13 cellular contexts compared by ENCODE assay signal in genomic region chr12:126617312-126617711, GRCh38.
DNase-seq lines count a peak whose midpoint lies in the region; ATAC-seq and TF ChIP-seq lines count a peak whose summit lies in the region.
"Had no signal": no experiment of that assay in that cellular context is flagged by ENCODE, and none has a peak within 500 bp of the region (broad histone marks: within the 10 kb centered on the region; RNA-seq: fewer than 3 reads in every experiment).

No MANE protein-coding gene starts in this region.

- intact Hi-C loops in MCF 10A (cut with micrococcal nuclease): loop anchor here (1.0 to 5.0 kb wide), 3 partner anchors 270 to 1085 kb away; no protein-coding TSS in a partner anchor
- intact Hi-C loops in mammary epithelial cell (cut with micrococcal nuclease): no loop called here

- H3K27ac ChIP-seq in mammary epithelial cell (ENCODE audit: insufficient read depth, low read depth, low read length) (no peak overlapping the region), thoracic aorta (no peak overlapping the region)
- H3K27ac ChIP-seq: sigmoid colon had no signal

- H3K9me3 Mint-ChIP-seq in MCF 10A (ENCODE audit: unreplicated experiment): peaks cover 10% of the 10 kb centered on the region
- peaks cover 35% of the 10 kb centered on the region for H3K9me3 Mint-ChIP-seq in chondrocyte (ENCODE audit: low read depth)

- H3K27ac Mint-ChIP-seq in MCF 10A (ENCODE audit: low read depth, unreplicated experiment): no peak overlapping the region
- no peak overlapping the region for H3K27ac Mint-ChIP-seq in chondrocyte (ENCODE audit: unreplicated experiment)
- H3K27ac Mint-ChIP-seq: activated T-helper 1 cell treated with anti-CD3 and anti-CD28 coated beads, Interleukin-12 subunit alpha, Interleukin-12 subunit beta, Interleukin-2, Interleukin-4 antibody, amounts not matched to agents 30 ng/mL and 10 ng/mL and 1 ng/mL, durations not matched to agents 14 hours and 24 hours and 36 hours; T-helper 1 cell treated with Interleukin-12 subunit alpha and Interleukin-12 subunit beta and Interleukin-4 antibody, amounts not matched to agents 30 μg/mL and 1 μg/mL, for 36 hours had no signal

- no peaks in the 10 kb centered on the region for H3K4me1 ChIP-seq in mammary epithelial cell (ENCODE audit: insufficient read depth, low read length)
- no peaks in the 10 kb centered on the region for H3K4me1 ChIP-seq in thoracic aorta (ENCODE audit: control insufficient read depth in 1 of 2, low read depth in 2 of 2)
- H3K4me1 ChIP-seq: sigmoid colon had no signal

- H3K27me3 Mint-ChIP-seq in MCF 10A (ENCODE audit: insufficient read depth, unreplicated experiment) (no peaks in the 10 kb centered on the region), chondrocyte (ENCODE audit: low read depth) (no peaks in the 10 kb centered on the region)

- in situ Hi-C loops in mammary epithelial cell (cut with MboI; ENCODE audit: low sequenced_read_pairs in 2 of 2): no loop called here

- H3K9me3 ChIP-seq in mammary epithelial cell (replicated peaks; ENCODE audit: insufficient read depth, low read length) (peaks cover 12% of the 10 kb centered on the region), thoracic aorta (peaks cover 12% of the 10 kb centered on the region)

- no peak overlapping the region for H3K9ac ChIP-seq in mammary epithelial cell (ENCODE audit: insufficient read depth, low read length)

- WGBS in mammary epithelial cell (ENCODE audit: low coverage, missing lambda C conversion rate): 100% methylated on average over 4 of the region's 5 CpGs

- no peaks in the 10 kb centered on the region for H4K20me1 ChIP-seq in mammary epithelial cell (ENCODE audit: insufficient read depth, low read length)

- no peak overlapping the region for H3K4me3 ChIP-seq in mammary epithelial cell (replicated peaks in 1 of 3; ENCODE audit: insufficient read depth in 1 of 3, low read depth in 2 of 3, low read length in 3 of 3)
- H3K4me3 ChIP-seq in thoracic aorta: no peak overlapping the region
- H3K4me3 ChIP-seq: sigmoid colon had no signal

- peaks cover 5% of the 10 kb centered on the region for H3K4me1 Mint-ChIP-seq in MCF 10A (ENCODE audit: insufficient read depth, unreplicated experiment)
- H3K4me1 Mint-ChIP-seq in chondrocyte (ENCODE audit: low read depth): no peaks in the 10 kb centered on the region

- BruUV-seq in MCF 10A (replicated peaks; lab: Mats Ljungman, UMichigan) (no TSS peak), mammary epithelial cell (replicated peaks; lab: Mats Ljungman, UMichigan) (no TSS peak)

- H3K36me3 ChIP-seq in mammary epithelial cell (ENCODE audit: insufficient read depth, low read length): no peaks in the 10 kb centered on the region
- H3K36me3 ChIP-seq in thoracic aorta: no peaks in the 10 kb centered on the region
- H3K36me3 ChIP-seq: sigmoid colon had no signal

- dilution Hi-C loops in mammary epithelial cell (cut with HindIII; ENCODE audit: low sequenced_read_pairs): no loop called here

- H2AFZ ChIP-seq in mammary epithelial cell (ENCODE audit: low read depth, low read length): no peak overlapping the region

- ATAC-seq in thoracic aorta (ENCODE audit: insufficient number of reproducible peaks, low FRiP score, low read depth) (no peak), HG03460 (IDR thresholded peaks at IDR 0.05; ENCODE audit: unreplicated experiment) (no peak), GM18502 (IDR thresholded peaks at IDR 0.05; ENCODE audit: poor library complexity, unreplicated experiment) (no peak), HG02678 (IDR thresholded peaks at IDR 0.05; ENCODE audit: unreplicated experiment) (no peak)

- CTCF ChIA-PET in MCF 10A (lab: Yijun Ruan, JAX) (interaction anchor here (0.6 to 1.8 kb wide), 12 partner anchors 18 to 1064 kb away, joined by 3 to 7 read pairs (median 3); no protein-coding TSS in a partner anchor), mammary epithelial cell (lab: Charles Lee; ENCODE audit: low non-redundant PET) (no interaction called here)

- no peak overlapping the region for H3K4me2 ChIP-seq in mammary epithelial cell (ENCODE audit: insufficient read depth, low read depth, low read length)

- TF ChIP-seq CTCF in MCF 10A (IDR thresholded peaks at IDR 0.05; ENCODE audit: unreplicated experiment) (peak; percentile 78), mammary epithelial cell (conservative IDR thresholded peaks at IDR 0.05 in 1 of 2, IDR thresholded peaks at IDR 0.05 in 1 of 2; ENCODE audit: extremely low read depth in 1 of 2, insufficient read depth in 1 of 2, low read depth in 1 of 2, low read length in 2 of 2) (no peak), chondrocyte (IDR thresholded peaks at IDR 0.05) (peak; percentile 48), thoracic aorta (IDR thresholded peaks at IDR 0.05) (peak; percentile 26)

- no peaks in the 10 kb centered on the region for H3K79me2 ChIP-seq in mammary epithelial cell (ENCODE audit: insufficient read depth, low read length)

- H3K27me3 ChIP-seq in mammary epithelial cell (ENCODE audit: insufficient read depth, low read length) (no peaks in the 10 kb centered on the region), thoracic aorta (replicated peaks; ENCODE audit: insufficient read depth) (no peaks in the 10 kb centered on the region)
- H3K27me3 ChIP-seq: sigmoid colon had no signal

- H3K4me3 Mint-ChIP-seq in MCF 10A (ENCODE audit: unreplicated experiment): no peak overlapping the region
- no peak overlapping the region for H3K4me3 Mint-ChIP-seq in chondrocyte (ENCODE audit: unreplicated experiment)
- H3K4me3 Mint-ChIP-seq: activated T-helper 1 cell treated with anti-CD3 and anti-CD28 coated beads, Interleukin-12 subunit alpha, Interleukin-12 subunit beta, Interleukin-2, Interleukin-4 antibody, amounts not matched to agents 30 ng/mL and 10 ng/mL and 1 ng/mL, durations not matched to agents 14 hours and 24 hours and 36 hours; T-helper 1 cell treated with Interleukin-12 subunit alpha and Interleukin-12 subunit beta and Interleukin-4 antibody, amounts not matched to agents 30 μg/mL and 1 μg/mL, for 36 hours had no signal

- POLR2A ChIA-PET in MCF 10A (lab: Yijun Ruan, JAX): no interaction called here

- DNase-seq in MCF 10A (ENCODE audit: unreplicated experiment) (peak; percentile 62), mammary epithelial cell (no peak), NAMALWA (ENCODE audit: low spot score) (peak; percentile 28), chondrocyte (ENCODE audit: low spot score) (no peak), thoracic aorta (ENCODE audit: low spot score) (no peak)
- DNase-seq: COR-L47; effector CD4-positive, alpha-beta T cell; sigmoid colon had no signal

- no peaks in the 10 kb centered on the region for H3K36me3 Mint-ChIP-seq in MCF 10A (ENCODE audit: insufficient read depth, unreplicated experiment)
- H3K36me3 Mint-ChIP-seq in chondrocyte (ENCODE audit: low read depth): no peaks in the 10 kb centered on the region

Comparison
In these comparisons a context has a peak if more than half of its experiments do, and no peak if none do; other contexts are left out.
1. DNase-seq: peak in MCF 10A (single experiment) and NAMALWA (single experiment); none in mammary epithelial cell (single experiment), chondrocyte (single experiment) and thoracic aorta (single experiment).
2. CTCF ChIP-seq: peak in MCF 10A (single experiment), chondrocyte (single experiment) and thoracic aorta (single experiment); none in mammary epithelial cell (0 of 2).